ENCODE assay signal across 27 cellular contexts in the genomic region with DNA sequence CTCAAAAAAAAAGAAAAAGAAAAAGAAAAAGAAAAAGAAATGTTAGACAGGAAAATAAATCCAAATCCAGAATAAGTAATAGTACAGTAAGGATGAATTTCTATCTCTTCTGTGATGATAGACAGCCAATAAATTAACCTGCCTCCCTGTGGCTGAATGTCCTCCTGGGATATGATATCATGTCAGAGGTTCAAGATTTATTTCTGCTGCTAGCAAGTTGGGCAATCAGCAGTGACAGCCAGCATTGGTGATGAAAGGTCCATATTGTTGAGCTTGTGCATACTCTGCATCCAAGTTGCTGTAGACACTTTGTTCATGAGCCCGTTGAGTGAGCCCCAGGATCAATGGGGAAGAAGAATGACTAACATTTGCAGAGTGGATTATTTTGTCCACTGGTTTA. TPM values are rescaled to one million over a fixed set of nuclear protein-coding genes. Genes with fewer than 3 reads are reported as not detected.
A peak's percentile ranks its signal among the peaks of the same experiment; 100 is the strongest.
DNase-seq lines count a peak whose midpoint lies in the region; ATAC-seq, FAIRE-seq and TF ChIP-seq lines count a peak whose summit lies in the region.
"Had no signal": no experiment of that assay in that cellular context is flagged by ENCODE, and none has a peak within 500 bp of the region (broad histone marks: within the 10 kb centered on the region; RNA-seq: fewer than 3 reads in every experiment).

No MANE protein-coding gene starts in this region.

- in situ Hi-C loops in K562 (cut with MboI): no loop called here

- no peaks in the 10 kb centered on the region for H3K27me3 ChIP-seq in CD8-positive, alpha-beta T cell (ENCODE audit: insufficient read depth, low read length)
- H3K27me3 ChIP-seq in K562 (ENCODE audit: control insufficient read depth in 2 of 2, insufficient read depth in 2 of 2, low read length in 2 of 2) (no peaks in the 10 kb centered on the region), neural cell (ENCODE audit: insufficient read depth, low read depth, low read length) (no peaks in the 10 kb centered on the region)
- H3K27me3 ChIP-seq: BE2C had no signal

- no peaks in the 10 kb centered on the region for H3K36me3 ChIP-seq in CD8-positive, alpha-beta T cell (ENCODE audit: insufficient read depth, low read length)
- peaks cover 14% of the 10 kb centered on the region; the same call in 2 of the 3 replicates for H3K36me3 ChIP-seq in K562 (ENCODE audit: control insufficient read depth, insufficient read depth, low read length)
- H3K36me3 ChIP-seq in neural cell (ENCODE audit: insufficient read depth, low read length): no peaks in the 10 kb centered on the region
- H3K36me3 ChIP-seq: BE2C had no signal

- H3K9me3 ChIP-seq in CD8-positive, alpha-beta T cell (ENCODE audit: low read length): no peaks in the 10 kb centered on the region
- H3K9me3 ChIP-seq in K562 (replicated peaks; ENCODE audit: control insufficient read depth, insufficient read depth, low read depth, low read length) (no peaks in the 10 kb centered on the region; the same call in 1 of the 2 replicates), neural cell (ENCODE audit: low read length) (no peaks in the 10 kb centered on the region)
- H3K9me3 ChIP-seq: BE2C, SK-N-SH had no signal

- no peak overlapping the region for H3K9ac ChIP-seq in K562 (ENCODE audit: insufficient read depth in 1 of 2, low read depth in 2 of 2, low read length in 2 of 2)
- no peak overlapping the region for H3K9ac ChIP-seq in neural cell (ENCODE audit: low read length)
- H3K9ac ChIP-seq: SK-N-SH had no signal

- no peaks in the 10 kb centered on the region for H3K9me1 ChIP-seq in K562 (ENCODE audit: control insufficient read depth, insufficient read depth, low read length)

- no peaks in the 10 kb centered on the region for H3F3A ChIP-seq in neural cell (ENCODE audit: insufficient read depth, low read length, poor library complexity, severe bottlenecking)

- no peaks in the 10 kb centered on the region for H3K27me3 Mint-ChIP-seq in activated T-cell treated with anti-CD3 and anti-CD28 coated beads, Interleukin-2, amount 50 U/mL, for 72 hours (ENCODE audit: low read depth)
- H3K27me3 Mint-ChIP-seq in activated T-cell treated with anti-CD3 and anti-CD28 coated beads, Interleukin-2, amount 50 U/mL, for 24 hours: no peaks in the 10 kb centered on the region
- no peaks in the 10 kb centered on the region for H3K27me3 Mint-ChIP-seq in CD8-positive, alpha-beta T cell (ENCODE audit: low read depth)
- H3K27me3 Mint-ChIP-seq: IgD-negative memory B cell had no signal

- BruUV-seq in K562 (replicated peaks; lab: Mats Ljungman, UMichigan): no TSS peak

- TF ChIP-seq RAD21 in K562 (CRISPR knock-in tag; conservative IDR thresholded peaks at IDR 0.05 in 1 of 2, IDR thresholded peaks at IDR 0.05 in 1 of 2) (no peak), neural cell (conservative IDR thresholded peaks at IDR 0.05) (no peak)

- H3K4me2 ChIP-seq in K562 (ENCODE audit: insufficient read depth, low read length) (no peak overlapping the region), neural cell (ENCODE audit: low read length) (no peak overlapping the region)
- H3K4me2 ChIP-seq: GM23338, SK-N-SH had no signal

- POLR2A ChIA-PET in CD8-positive, alpha-beta T cell (lab: Charles Lee): interaction anchor here (0.6 to 1.8 kb wide), 4 partner anchors 9 to 44 kb away, joined by 3 to 6 read pairs (median 4); no protein-coding TSS in a partner anchor
- POLR2A ChIA-PET in K562 (lab: Yijun Ruan, JAX): interaction anchor here (0.6 to 3.1 kb wide), 5 partner anchors 9 to 74 kb away, joined by 3 to 29 read pairs (median 7); no protein-coding TSS in a partner anchor

- H3K4me3 Mint-ChIP-seq in activated T-cell treated with anti-CD3 and anti-CD28 coated beads, Interleukin-2, amount 50 U/mL, for 72 hours: no peak overlapping the region
- no peak overlapping the region for H3K4me3 Mint-ChIP-seq in activated T-cell treated with anti-CD3 and anti-CD28 coated beads, Interleukin-2, amount 50 U/mL, for 24 hours
- H3K4me3 Mint-ChIP-seq in CD8-positive, alpha-beta T cell: no peak overlapping the region
- H3K4me3 Mint-ChIP-seq: CD14-positive monocyte, GM23338, H9, HFFc6, IgD-negative memory B cell had no signal

- TF ChIP-seq CTCF in CD8-positive, alpha-beta T cell (IDR thresholded peaks at IDR 0.05): no peak
- TF ChIP-seq CTCF in K562 (IDR thresholded peaks at IDR 0.05 in 2 of 3, conservative IDR thresholded peaks at IDR 0.05 in 1 of 3; ENCODE audit: insufficient read depth in 2 of 3, low read depth in 1 of 3, low read length in 3 of 3) (no peak), neural cell (IDR thresholded peaks at IDR 0.05; ENCODE audit: poor library complexity, severe bottlenecking) (no peak)

- no peak for DNase-seq in activated T-cell treated with anti-CD3 and anti-CD28 coated beads, Interleukin-2, amount 50 U/mL, for 72 hours
- DNase-seq in activated T-cell treated with anti-CD3 and anti-CD28 coated beads, Interleukin-2, amount 50 U/mL, for 24 hours: no peak
- no peak for DNase-seq in CD8-positive, alpha-beta T cell
- DNase-seq in K562 (ENCODE audit: extremely low read depth in 1 of 4, low spot score in 3 of 4) (no peak), nucleus accumbens (lab: John Stamatoyannopoulos, UW) (no peak)
- DNase-seq: 8988T, ACHN, BE2C, H9, HFFc6, NCI-H1105, NCI-H1436 treated with DMSO at 0.1 percent for 48 hours, NCI-H187 treated with DMSO at 0.1 percent for 48 hours, NCI-H2171 treated with DMSO at 0.1 percent for 48 hours, NCI-H345, NCI-H524, NCI-H774, SIG-M5, SK-N-SH had no signal

- no peak overlapping the region for H3K27ac ChIP-seq in CD8-positive, alpha-beta T cell (ENCODE audit: low read depth, low read length)
- H3K27ac ChIP-seq in K562 (ENCODE audit: extremely low read depth, low read depth, low read length) (no peak overlapping the region), neural cell (ENCODE audit: low read length) (no peak overlapping the region)

- no peak for ATAC-seq in activated T-cell treated with anti-CD3 and anti-CD28 coated beads, Interleukin-2, amount 50 U/mL, for 72 hours (replicated peaks in 1 of 2)
- ATAC-seq in CD8-positive, alpha-beta T cell: no peak
- ATAC-seq in K562: no peak
- ATAC-seq in SK-N-SH treated with all-trans-retinoic acid at 6 μM for 48 hours: no peak
- ATAC-seq in GM18502 (IDR thresholded peaks at IDR 0.05; ENCODE audit: poor library complexity, unreplicated experiment): no peak
- ATAC-seq: GM23338 had no signal

- WGBS in K562 (ENCODE audit: insufficient coverage, low coverage, missing lambda C conversion rate): 75% methylated on average over 1 of the region's 1 CpG

- FAIRE-seq in K562 (lab: Jason Lieb, UNC): peak; percentile 15
- FAIRE-seq: D721Med, RCC 7860 had no signal

- peaks cover 8 to 43% of the 10 kb centered on the region in 2 donors for H3K36me3 Mint-ChIP-seq in activated T-cell treated with anti-CD3 and anti-CD28 coated beads, Interleukin-2, amount 50 U/mL, for 72 hours (ENCODE audit: insufficient read depth in 2 of 2)
- peaks cover 79% of the 10 kb centered on the region for H3K36me3 Mint-ChIP-seq in activated T-cell treated with anti-CD3 and anti-CD28 coated beads, Interleukin-2, amount 50 U/mL, for 24 hours (ENCODE audit: low read depth)
- peaks cover 72% of the 10 kb centered on the region for H3K36me3 Mint-ChIP-seq in CD8-positive, alpha-beta T cell
- H3K36me3 Mint-ChIP-seq: CD14-positive monocyte had no signal

- TF ChIP-seq EP300 in K562 (IDR thresholded peaks at IDR 0.05; ENCODE audit: low read length): no peak
- TF ChIP-seq EP300 in neural cell (conservative IDR thresholded peaks at IDR 0.05; ENCODE audit: poor library complexity, severe bottlenecking): peak; percentile 34

- H3K79me2 ChIP-seq in K562 (ENCODE audit: control insufficient read depth, insufficient read depth, low read length): peaks cover 42% of the 10 kb centered on the region
- H3K79me2 ChIP-seq in neural cell (replicated peaks; ENCODE audit: insufficient read depth, low read length): no peaks in the 10 kb centered on the region

- CTCF ChIA-PET in CD8-positive, alpha-beta T cell (lab: Charles Lee): interaction anchor here (0.9 to 2.4 kb wide), 3 partner anchors 13 to 100 kb away, joined by 3 to 12 read pairs (median 3); no protein-coding TSS in a partner anchor
- CTCF ChIA-PET in K562 (lab: Yijun Ruan, JAX; ENCODE audit: low intra/inter-chr PET ratio): no interaction called here

- H3K4me1 ChIP-seq in CD8-positive, alpha-beta T cell (ENCODE audit: insufficient read depth, low read length): peaks cover 49% of the 10 kb centered on the region
- H3K4me1 ChIP-seq in K562 (replicated peaks in 1 of 2; ENCODE audit: control insufficient read depth in 2 of 2, insufficient read depth in 2 of 2, low read length in 2 of 2): peaks cover 0 to 15% of the 10 kb centered on the region in 2 experiments; a peak in 3 of 5 replicates

- no peak overlapping the region for H3K4me3 ChIP-seq in CD8-positive, alpha-beta T cell (ENCODE audit: low read depth, low read length)
- H3K4me3 ChIP-seq in K562: no peak overlapping the region
- H3K4me3 ChIP-seq in neural cell (ENCODE audit: low read length): no peak overlapping the region
- H3K4me3 ChIP-seq: GM23338 had no signal

- no peak for TF ChIP-seq POLR2A in K562 (conservative IDR thresholded peaks at IDR 0.05)

- peak overlapping the region; percentile 8 for H3K27ac Mint-ChIP-seq in activated T-cell treated with anti-CD3 and anti-CD28 coated beads, Interleukin-2, amount 50 U/mL, for 72 hours
- no peak overlapping the region for H3K27ac Mint-ChIP-seq in activated T-cell treated with anti-CD3 and anti-CD28 coated beads, Interleukin-2, amount 50 U/mL, for 24 hours
- H3K27ac Mint-ChIP-seq in CD8-positive, alpha-beta T cell: peak overlapping the region; percentile 45
- H3K27ac Mint-ChIP-seq: CD14-positive monocyte, GM23338, H9, HFFc6, IgD-negative memory B cell had no signal

- H3K9me3 Mint-ChIP-seq in activated T-cell treated with anti-CD3 and anti-CD28 coated beads, Interleukin-2, amount 50 U/mL, for 72 hours: peaks cover 2 to 7% of the 10 kb centered on the region in 2 donors
- peaks cover 5% of the 10 kb centered on the region for H3K9me3 Mint-ChIP-seq in activated T-cell treated with anti-CD3 and anti-CD28 coated beads, Interleukin-2, amount 50 U/mL, for 24 hours
- H3K9me3 Mint-ChIP-seq in CD8-positive, alpha-beta T cell: no peaks in the 10 kb centered on the region
- H3K9me3 Mint-ChIP-seq: GM23338, H9, HFFc6, IgD-negative memory B cell had no signal

- intact Hi-C loops in CD8-positive, alpha-beta T cell (cut with DNase I, micrococcal nuclease): loop anchor here (2.0 to 5.0 kb wide), 2 partner anchors 81 to 105 kb away; no protein-coding TSS in a partner anchor
- intact Hi-C loops in K562 (cut with micrococcal nuclease): no loop called here

- H4K20me1 ChIP-seq in K562 (replicated peaks; ENCODE audit: control insufficient read depth, insufficient read depth, low read length) (no peaks in the 10 kb centered on the region), neural cell (ENCODE audit: insufficient read depth) (no peaks in the 10 kb centered on the region)

- no peaks in the 10 kb centered on the region for H3K9me2 ChIP-seq in neural cell (ENCODE audit: insufficient read depth, low read length)
- H3K9me2 ChIP-seq: SK-N-SH had no signal

- no peak overlapping the region for H2AFZ ChIP-seq in K562 (ENCODE audit: low read depth, low read length)
- no peak overlapping the region for H2AFZ ChIP-seq in neural cell (ENCODE audit: low read depth, low read length)
- H2AFZ ChIP-seq: GM23338 had no signal

- peaks cover 77% of the 10 kb centered on the region for H3K4me1 Mint-ChIP-seq in activated T-cell treated with anti-CD3 and anti-CD28 coated beads, Interleukin-2, amount 50 U/mL, for 72 hours (ENCODE audit: low read depth)
- H3K4me1 Mint-ChIP-seq in activated T-cell treated with anti-CD3 and anti-CD28 coated beads, Interleukin-2, amount 50 U/mL, for 24 hours (ENCODE audit: low read depth): peaks cover 86% of the 10 kb centered on the region
- peaks cover 85% of the 10 kb centered on the region for H3K4me1 Mint-ChIP-seq in CD8-positive, alpha-beta T cell (ENCODE audit: low read depth)
- H3K4me1 Mint-ChIP-seq: GM23338, H9 had no signal

RNA-seq across cellular contexts. Expression of gene CEP85L, which starts 44.9 kb away (rescaled TPM):
- 10 to 100 TPM; 32.4 to 44.7 TPM for total RNA-seq in activated T-cell treated with anti-CD3 and anti-CD28 coated beads, Interleukin-2, amount 50 U/mL, for 72 hours
- total RNA-seq in CD8-positive, alpha-beta T cell: 10 to 100 TPM; 86.2 to 89.0 TPM
- total RNA-seq in K562 (2011; cell fraction: chromatin; rRNA removed; ENCODE audit: low replicate concordance): 36.3 and 89.5 TPM in 2 replicates
- total RNA-seq in K562 (2011; cell fraction: nucleolus; rRNA removed): 14.0 and 19.1 TPM in 2 replicates
- total RNA-seq in K562 (2011; cell fraction: nucleoplasm; rRNA removed): 31.7 and 73.3 TPM in 2 replicates
- total RNA-seq in K562 (2014; rRNA removed) (8.3 and 9.3 TPM in 2 replicates), K562 (2014; rRNA removed; fragmentation: Illumina TruSeq; extraction: Trizol) (15.8 and 19.5 TPM in 2 replicates), K562 (2015; rRNA removed; fragmentation: Illumina TruSeq; extraction: Trizol) (11.3 and 11.7 TPM in 2 replicates), K562 (2021) (12.8 and 14.7 TPM in 2 replicates)
- polyA plus RNA-seq in K562 (2011; rRNA removed) (8.2 and 13.2 TPM in 2 replicates), K562 (2014; fragmentation: Illumina TruSeq; extraction: Trizol) (6.3 and 7.1 TPM in 2 replicates), K562 (2014; fragmentation: Nextera tagmentation; extraction: Ambion mirVana) (1 to 10 TPM; 4.5 to 7.0 TPM), K562 (2014; rRNA removed) (4.4 and 5.8 TPM in 2 replicates), neural cell (16.0 and 17.0 TPM in 2 replicates)
- polyA plus RNA-seq in K562 (2011; cell fraction: cytosol; rRNA removed): 2.5 and 2.8 TPM in 2 replicates
- polyA plus RNA-seq in K562 (2011; cell fraction: nucleus; rRNA removed): 20.7 and 21.3 TPM in 2 replicates
- polyA plus RNA-seq in K562 (2012): 4.3 and 5.4 TPM in 2 replicates
- 51.7 and 57.9 TPM in 2 replicates for polyA minus RNA-seq in K562 (2011; rRNA and poly(A)+ RNA removed)
- 7.0 and 8.7 TPM in 2 replicates for polyA minus RNA-seq in K562 (2011; cell fraction: cytosol; rRNA and poly(A)+ RNA removed)
- 28.1 and 37.8 TPM in 2 replicates for polyA minus RNA-seq in K562 (2011; cell fraction: nucleus; rRNA and poly(A)+ RNA removed)
- 53.6 and 61.2 TPM in 2 replicates for polyA minus RNA-seq in neural cell
